ENCODE assay signal across 9 cellular contexts in the genomic region with DNA sequence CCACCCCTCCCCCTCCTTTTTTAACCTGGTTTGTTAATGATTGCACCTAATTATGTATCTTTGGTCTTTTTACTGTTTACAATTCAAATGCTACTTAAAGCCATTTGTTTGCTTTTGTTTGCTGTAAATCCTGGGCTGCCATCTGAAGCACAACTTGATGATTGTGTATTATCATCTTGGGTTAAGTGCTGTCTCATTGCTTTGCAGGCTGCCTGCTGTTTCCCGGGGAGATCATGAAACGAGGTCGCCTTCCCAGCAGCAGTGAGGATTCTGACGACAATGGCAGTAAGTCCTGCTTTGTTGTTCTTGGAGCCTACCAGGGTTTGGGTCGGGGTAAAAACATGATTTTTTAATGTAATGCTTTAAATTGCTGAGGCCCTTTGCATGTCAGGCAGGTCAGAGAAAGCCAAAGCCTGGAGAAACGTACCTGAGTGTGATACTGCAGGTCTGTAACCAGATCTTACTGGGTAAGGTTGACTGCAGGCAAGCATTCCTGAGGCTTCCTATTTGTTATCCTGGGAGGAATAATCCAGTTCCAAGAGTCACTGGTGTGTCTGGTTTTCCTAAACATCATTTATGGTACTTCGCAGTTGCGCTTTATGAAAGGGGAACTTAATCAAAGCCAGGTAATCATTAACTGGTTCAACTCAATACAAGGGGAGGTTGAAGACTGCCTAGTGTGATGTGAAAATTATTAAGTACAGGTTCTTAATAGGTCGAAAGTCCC. TPM values are rescaled to one million over a fixed set of nuclear protein-coding genes. Genes with fewer than 3 reads are reported as not detected.
DNase-seq lines count a peak whose midpoint lies in the region; ATAC-seq, FAIRE-seq and TF ChIP-seq lines count a peak whose summit lies in the region.
"Had no signal": no experiment of that assay in that cellular context is flagged by ENCODE, and none has a peak within 500 bp of the region (broad histone marks: within the 10 kb centered on the region; RNA-seq: fewer than 3 reads in every experiment).

No MANE protein-coding gene starts in this region.

- H3K4me3 ChIP-seq in HEK293 (ENCODE audit: low read depth, low read length): no peak overlapping the region
- H3K4me3 ChIP-seq in MG63: no peak overlapping the region

- TF ChIP-seq CTCF in GM10248 (IDR thresholded peaks at IDR 0.05; ENCODE audit: control extremely low read depth, extremely low read depth, low read depth, missing control alignments) (no peak), HEK293 (tag by site-specific recombination; IDR thresholded peaks at IDR 0.05) (no peak)

- H3K27me3 ChIP-seq in MG63: no peaks in the 10 kb centered on the region

- H3K9me3 ChIP-seq in HEK293 (ENCODE audit: control insufficient read depth, insufficient read depth, low read depth, low read length): no peaks in the 10 kb centered on the region
- H3K9me3 ChIP-seq in MG63: no peaks in the 10 kb centered on the region

- no peak overlapping the region for H3K27ac ChIP-seq in HEK293 (ENCODE audit: extremely low read depth, low read depth, low read length)

- peaks cover 16% of the 10 kb centered on the region for H3K4me1 ChIP-seq in HEK293 (ENCODE audit: control insufficient read depth, insufficient read depth, low read length)

- ATAC-seq in activated CD4-positive, CD25-positive, alpha-beta regulatory T cell treated with anti-CD3 and anti-CD28 coated beads, Interleukin-2, amount 50 U/mL, for 24 hours: no peak

- DNase-seq in GM10248 (ENCODE audit: extremely low spot score) (peak; percentile 54), NCI-H774 (lab: John Stamatoyannopoulos, UW) (peak; percentile 10), MG63 (no peak), NK-92 (lab: John Stamatoyannopoulos, UW; ENCODE audit: unreplicated experiment) (no peak)
- no peak for DNase-seq in central memory CD4-positive, alpha-beta T cell
- DNase-seq: stimulated activated naive B cell treated with anti-CD40 and anti-IgM and Interleukin-4, amounts not matched to agents 10 μg/mL and 1 μg/mL and 100 μg/mL, for 72 hours had no signal

- CTCF ChIA-PET in GM10248 (lab: Yijun Ruan, JAX) (interaction anchor here (0.8 to 1.8 kb wide), 8 partner anchors 8 to 32 kb away, joined by 3 to 6 read pairs (median 4); no protein-coding TSS in a partner anchor), HEK293 (lab: Yijun Ruan, JAX) (interaction anchor here (0.6 kb wide), 1 partner anchor 19 kb away, joined by 3 read pairs; no protein-coding TSS in a partner anchor)

- H3K36me3 ChIP-seq in HEK293 (ENCODE audit: control insufficient read depth in 2 of 2, insufficient read depth in 1 of 2, low read length in 2 of 2) (peaks cover 0 to 27% of the 10 kb centered on the region in 2 experiments; a peak in 1 of 3 replicates), MG63 (peaks cover 20% of the 10 kb centered on the region)

- POLR2A ChIA-PET in GM10248 (lab: Yijun Ruan, JAX) (no interaction called here), HEK293 (lab: Yijun Ruan, JAX) (no interaction called here)

- FAIRE-seq in islet of Langerhans (lab: Jason Lieb, UNC): peak; percentile 83

TF ChIP-seq in HEK293, 187 proteins besides CTCF, POLR2A, EP300 and RAD21 (continues in another document):
- TF ChIP-seq BCL11A (tag by site-specific recombination; IDR thresholded peaks at IDR 0.05; ENCODE audit: low read depth): no peak
- TF ChIP-seq ZNF10 (tag by site-specific recombination; IDR thresholded peaks at IDR 0.05): no peak
- no peak for TF ChIP-seq YY2 (tag by site-specific recombination; IDR thresholded peaks at IDR 0.05)
- no peak for TF ChIP-seq ZNF791 (tag by site-specific recombination; IDR thresholded peaks at IDR 0.05)
- TF ChIP-seq ZNF138 (tag by site-specific recombination; IDR thresholded peaks at IDR 0.05; ENCODE audit: borderline replicate concordance): no peak
- no peak for TF ChIP-seq ZNF776 (tag by site-specific recombination; IDR thresholded peaks at IDR 0.05; ENCODE audit: borderline replicate concordance)
- TF ChIP-seq MEIS1 (CRISPR knock-in tag; IDR thresholded peaks at IDR 0.05; ENCODE audit: borderline replicate concordance): no peak
- no peak for TF ChIP-seq ZNF416 (tag by site-specific recombination; IDR thresholded peaks at IDR 0.05)
- TF ChIP-seq ZNF544 (tag by site-specific recombination; IDR thresholded peaks at IDR 0.05): no peak
- TF ChIP-seq ELK4 (IDR thresholded peaks at IDR 0.05; ENCODE audit: borderline replicate concordance, low read depth, low read length): no peak
- TF ChIP-seq PRDM1 (tag by site-specific recombination; IDR thresholded peaks at IDR 0.05): no peak
- TF ChIP-seq ZNF624 (tag by site-specific recombination; IDR thresholded peaks at IDR 0.05): no peak
- no peak for TF ChIP-seq ZNF239 (tag by site-specific recombination; IDR thresholded peaks at IDR 0.05)
- no peak for TF ChIP-seq ZNF223 (tag by site-specific recombination; IDR thresholded peaks at IDR 0.05)
- TF ChIP-seq OVOL3 (tag by site-specific recombination; IDR thresholded peaks at IDR 0.05): peak; percentile 33; the same call in 1 of the 2 replicates
- no peak for TF ChIP-seq KLF7 (tag by site-specific recombination; IDR thresholded peaks at IDR 0.05; ENCODE audit: borderline replicate concordance)
- TF ChIP-seq YY1 (tag by site-specific recombination; IDR thresholded peaks at IDR 0.05): no peak
- no peak for TF ChIP-seq ZSCAN30 (tag by site-specific recombination; IDR thresholded peaks at IDR 0.05)
- TF ChIP-seq ZBTB10 (tag by site-specific recombination; IDR thresholded peaks at IDR 0.05): no peak
- peak; percentile 81 for TF ChIP-seq ZIC2 (tag by site-specific recombination; IDR thresholded peaks at IDR 0.05)
- peak; percentile 58; the same call in 1 of the 2 replicates for TF ChIP-seq TRIM28 (IDR thresholded peaks at IDR 0.05; ENCODE audit: borderline replicate concordance, low read length)
- TF ChIP-seq KLF1 (tag by site-specific recombination; IDR thresholded peaks at IDR 0.05): no peak
- TF ChIP-seq, protein P1, sequence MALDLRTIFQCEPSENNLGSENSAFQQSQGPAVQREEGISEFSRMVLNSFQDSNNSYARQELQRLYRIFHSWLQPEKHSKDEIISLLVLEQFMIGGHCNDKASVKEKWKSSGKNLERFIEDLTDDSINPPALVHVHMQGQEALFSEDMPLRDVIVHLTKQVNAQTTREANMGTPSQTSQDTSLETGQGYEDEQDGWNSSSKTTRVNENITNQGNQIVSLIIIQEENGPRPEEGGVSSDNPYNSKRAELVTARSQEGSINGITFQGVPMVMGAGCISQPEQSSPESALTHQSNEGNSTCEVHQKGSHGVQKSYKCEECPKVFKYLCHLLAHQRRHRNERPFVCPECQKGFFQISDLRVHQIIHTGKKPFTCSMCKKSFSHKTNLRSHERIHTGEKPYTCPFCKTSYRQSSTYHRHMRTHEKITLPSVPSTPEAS (tag by site-specific recombination; IDR thresholded peaks at IDR 0.05): no peak
- TF ChIP-seq ZNF221 (tag by site-specific recombination; IDR thresholded peaks at IDR 0.05; ENCODE audit: borderline replicate concordance): no peak
- no peak for TF ChIP-seq ZNF140 (tag by site-specific recombination; IDR thresholded peaks at IDR 0.05)
- TF ChIP-seq IKZF3 (tag by site-specific recombination; IDR thresholded peaks at IDR 0.05): 0 out of 2 replicates have a peak, but pooled peaks have one; percentile 9
- TF ChIP-seq ZBTB44 (tag by site-specific recombination; IDR thresholded peaks at IDR 0.05): no peak
- no peak for TF ChIP-seq ZNF596 (tag by site-specific recombination; IDR thresholded peaks at IDR 0.05)

RNA-seq across cellular contexts. Expression of gene JADE1, which starts 22.2 kb away (rescaled TPM):
- 15.5 and 16.4 TPM in 2 replicates for total RNA-seq in MG63 (2014; rRNA removed; shearing (Covaris generic); ENCODE audit: low replicate concordance)

Comparison
In these comparisons a context has a peak if more than half of its experiments do, and no peak if none do; other contexts are left out.
1. DNase-seq: peak in GM10248 (single experiment) and NCI-H774 (single experiment); none in central memory CD4-positive, alpha-beta T cell (single experiment), MG63 (single experiment) and NK-92 (single experiment).